ENCODE assay signal across 12 cellular contexts in genomic region chr1:53107570-53108322, GRCh38. TPM values are rescaled to one million over a fixed set of nuclear protein-coding genes. Genes with fewer than 3 reads are reported as not detected.
A peak's percentile ranks its signal among the peaks of the same experiment; 100 is the strongest.
DNase-seq lines count a peak whose midpoint lies in the region; ATAC-seq, FAIRE-seq and TF ChIP-seq lines count a peak whose summit lies in the region.
"Had no signal": no experiment of that assay in that cellular context is flagged by ENCODE, and none has a peak within 500 bp of the region (broad histone marks: within the 10 kb centered on the region; RNA-seq: fewer than 3 reads in every experiment).

No MANE protein-coding gene starts in this region.

- no peaks in the 10 kb centered on the region for H3K4me1 ChIP-seq in CD4-positive, alpha-beta memory T cell (ENCODE audit: insufficient read depth, low read length)
- H3K4me1 ChIP-seq in HepG2 (ENCODE audit: insufficient read depth, low read length) (peaks cover 93% of the 10 kb centered on the region), neuronal stem cell (ENCODE audit: control insufficient read depth in 2 of 2, insufficient read depth in 1 of 2, low read depth in 1 of 2, low read length in 2 of 2) (peaks cover 8 to 30% of the 10 kb centered on the region in 2 donors)

- no peak overlapping the region for H3K23ac ChIP-seq in neuronal stem cell (ENCODE audit: low read depth, low read length, poor library complexity)

- no peak overlapping the region for H4K91ac ChIP-seq in neuronal stem cell (ENCODE audit: low read depth, low read length, poor library complexity)

- no peak for TF ChIP-seq POLR2A in HepG2 (IDR thresholded peaks at IDR 0.05; ENCODE audit: insufficient read depth in 1 of 2, low read depth in 2 of 2, low read length in 2 of 2)
- TF ChIP-seq POLR2A in lower leg skin (IDR thresholded peaks at IDR 0.05) = no peak

- H3K27me3 Mint-ChIP-seq in CD4-positive, alpha-beta memory T cell = peaks cover 3 to 8% of the 10 kb centered on the region in 2 donors

- H3K36me3 ChIP-seq in CD4-positive, alpha-beta memory T cell (ENCODE audit: insufficient read depth, low read length) = no peaks in the 10 kb centered on the region
- H3K36me3 ChIP-seq in HepG2 (replicated peaks in 1 of 2; ENCODE audit: control insufficient read depth in 1 of 2, insufficient read depth in 2 of 2, low read length in 2 of 2) (no peaks in the 10 kb centered on the region), neuronal stem cell (replicated peaks in 1 of 2; ENCODE audit: control insufficient read depth in 2 of 2, insufficient read depth in 2 of 2, low read length in 2 of 2) (no peaks in the 10 kb centered on the region)
- H3K36me3 ChIP-seq: upper lobe of right lung had no signal

- H3K27ac Mint-ChIP-seq in CD4-positive, alpha-beta memory T cell = peak overlapping the region in 4 of 7 donors; percentile 14 to 76 (median 56)
- H3K27ac Mint-ChIP-seq: activated B cell treated with CpG ODN at 0.5 μM for 24 hours had no signal

- H3K9ac ChIP-seq in HepG2 (ENCODE audit: insufficient read depth, low read depth, low read length) = peak overlapping the region; percentile 11; the same call in 1 of the 2 replicates
- no peak overlapping the region for H3K9ac ChIP-seq in neuronal stem cell (ENCODE audit: low read depth, low read length, poor library complexity)

- H2BK5ac ChIP-seq in neuronal stem cell (ENCODE audit: low read length) = no peak overlapping the region

- H4K20me1 ChIP-seq in HepG2 (ENCODE audit: insufficient read depth, low read length) = no peaks in the 10 kb centered on the region

- no peak overlapping the region for H2AK5ac ChIP-seq in neuronal stem cell (ENCODE audit: low read depth, low read length)

- peaks cover 10 to 20% (median 12%) of the 10 kb centered on the region in 4 donors for H3K4me1 Mint-ChIP-seq in CD4-positive, alpha-beta memory T cell
- H3K4me1 Mint-ChIP-seq: activated B cell treated with CpG ODN at 0.5 μM for 24 hours had no signal

- intact Hi-C loops in CD4-positive, alpha-beta memory T cell (cut with micrococcal nuclease) = no loop called here
- intact Hi-C loops in HepG2 (cut with micrococcal nuclease; ENCODE audit: unreplicated experiment) = loop anchor here (2.0 kb wide), 1 partner anchor 75 kb away; no protein-coding TSS in a partner anchor
- intact Hi-C loops in lower leg skin (cut with DNase I; ENCODE audit: low total_unique reads) = no loop called here

- in situ Hi-C loops in HepG2 (cut with HindIII; ENCODE audit: extremely low pct_ligation_motif_present, low pct_unique_long_range_greater_than_20kb) = no loop called here

- H3K27me3 ChIP-seq in CD4-positive, alpha-beta memory T cell (ENCODE audit: insufficient read depth, low read length) = no peaks in the 10 kb centered on the region
- H3K27me3 ChIP-seq in HepG2 (ENCODE audit: control insufficient read depth in 1 of 2, insufficient read depth in 2 of 2, low read length in 2 of 2) (peaks cover 4 to 64% of the 10 kb centered on the region in 2 experiments; a peak in 4 of 5 replicates), neuronal stem cell (ENCODE audit: control insufficient read depth in 3 of 3, insufficient read depth in 3 of 3, low read depth in 1 of 3, low read length in 3 of 3) (peaks cover 0 to 9% (median 0%) of the 10 kb centered on the region in 3 experiments)
- H3K27me3 ChIP-seq: upper lobe of right lung had no signal

- BruUV-seq in HepG2 (replicated peaks; lab: Mats Ljungman, UMichigan) = no TSS peak

- no peak overlapping the region for H3K18ac ChIP-seq in neuronal stem cell (ENCODE audit: low read length)

- no peaks in the 10 kb centered on the region for H3K36me3 Mint-ChIP-seq in CD4-positive, alpha-beta memory T cell

- no peaks in the 10 kb centered on the region for H3K79me2 ChIP-seq in HepG2 (ENCODE audit: insufficient read depth, low read length)

- no peak for DNase-seq in CD4-positive, alpha-beta memory T cell
- DNase-seq in HuH-7 (ENCODE audit: low spot score) (peak; percentile 84), T1000 (lab: John Stamatoyannopoulos, UW) (peak; percentile 53), HepG2 (ENCODE audit: low spot score) (peak; percentile 90), neuronal stem cell (ENCODE audit: low spot score) (no peak), lower leg skin (ENCODE audit: low spot score in 2 of 2) (no peak)
- DNase-seq: activated B cell treated with CpG ODN at 0.5 μM for 24 hours, upper lobe of right lung had no signal

- H2BK120ac ChIP-seq in neuronal stem cell (ENCODE audit: low read depth, low read length) = no peak overlapping the region

- no peak overlapping the region for H3K27ac ChIP-seq in CD4-positive, alpha-beta memory T cell (ENCODE audit: low read depth, low read length)
- H3K27ac ChIP-seq in HepG2 (ENCODE audit: extremely low read length, insufficient read depth, low read length) = peak overlapping the region; percentile 47
- no peak overlapping the region for H3K27ac ChIP-seq in neuronal stem cell (replicated peaks; ENCODE audit: low read length)
- H3K27ac ChIP-seq: upper lobe of right lung had no signal

- H4K8ac ChIP-seq in neuronal stem cell (ENCODE audit: low read depth, low read length) = no peak overlapping the region

- no peak overlapping the region for H2BK15ac ChIP-seq in neuronal stem cell (ENCODE audit: low read length)

- ATAC-seq in HepG2 (peak; percentile 84), HG02981 (IDR thresholded peaks at IDR 0.05; ENCODE audit: unreplicated experiment) (no peak), GM21529 (IDR thresholded peaks at IDR 0.05; ENCODE audit: unreplicated experiment) (no peak)
- ATAC-seq: upper lobe of right lung had no signal

- FAIRE-seq in HepG2 (lab: Jason Lieb, UNC) = peak; percentile 99

- no peak overlapping the region for H3K4ac ChIP-seq in neuronal stem cell (ENCODE audit: low read length)

- no peak overlapping the region for H2AFZ ChIP-seq in HepG2 (ENCODE audit: low read length)
- no peak overlapping the region for H2AFZ ChIP-seq in neuronal stem cell (ENCODE audit: low read length)

- H3K4me2 ChIP-seq in HepG2 (ENCODE audit: low read depth, low read length) (peak overlapping the region; percentile 77), neuronal stem cell (ENCODE audit: insufficient read depth, low read length, poor library complexity, severe bottlenecking) (no peak overlapping the region)

- TF ChIP-seq EP300 in HepG2 (IDR thresholded peaks at IDR 0.05; ENCODE audit: low read depth in 2 of 2, low read length in 2 of 2) (peak in 1 of 2 experiments; percentile 96; a peak in 2 of 4 replicates), HepG2 (CRISPR knock-in tag; IDR thresholded peaks at IDR 0.05; ENCODE audit: borderline replicate concordance) (peak; percentile 83; the same call in 1 of the 2 replicates)

- TF ChIP-seq RAD21 in HepG2 (CRISPR knock-in tag; IDR thresholded peaks at IDR 0.05) = no peak

- CTCF ChIA-PET in CD4-positive, alpha-beta memory T cell (lab: Charles Lee; ENCODE audit: partially characterized antibody) = interaction anchor here (0.5 kb wide), 1 partner anchor 489 kb away, joined by 4 read pairs; no protein-coding TSS in a partner anchor
- CTCF ChIA-PET in HepG2 (lab: Yijun Ruan, JAX; ENCODE audit: low intra/inter-chr PET ratio, low total read pairs) = no interaction called here

- H3K4me3 Mint-ChIP-seq in CD4-positive, alpha-beta memory T cell = peak overlapping the region in 5 of 8 donors; percentile 2 to 64 (median 12)
- H3K4me3 Mint-ChIP-seq: activated B cell treated with CpG ODN at 0.5 μM for 24 hours had no signal

- no peak overlapping the region for H3K4me3 ChIP-seq in CD4-positive, alpha-beta memory T cell (ENCODE audit: low read length in 2 of 2)
- H3K4me3 ChIP-seq in HepG2 (replicated peaks in 1 of 3; ENCODE audit: insufficient read depth in 1 of 3, low read depth in 2 of 3, low read length in 3 of 3) = peak overlapping the region in 1 of 3 experiments; percentile 52; a peak in 2 of 6 replicates
- H3K4me3 ChIP-seq in neuronal stem cell (ENCODE audit: low read length in 2 of 2) = no peak overlapping the region
- H3K4me3 ChIP-seq in lower leg skin (ENCODE audit: low read depth, poor library complexity, severe bottlenecking) = no peak overlapping the region
- H3K4me3 ChIP-seq: upper lobe of right lung had no signal

- H2BK12ac ChIP-seq in neuronal stem cell (ENCODE audit: low read length) = no peak overlapping the region

- H3K9me3 ChIP-seq in CD4-positive, alpha-beta memory T cell (ENCODE audit: control insufficient read depth in 1 of 2, low read length in 2 of 2) = no peaks in the 10 kb centered on the region
- no peaks in the 10 kb centered on the region; the same call in 1 of the 2 replicates for H3K9me3 ChIP-seq in HepG2 (ENCODE audit: low read length)
- H3K9me3 ChIP-seq in neuronal stem cell (replicated peaks in 1 of 2; ENCODE audit: control insufficient read depth in 2 of 2, insufficient read depth in 1 of 2, low read depth in 1 of 2, low read length in 2 of 2) = no peaks in the 10 kb centered on the region
- H3K9me3 ChIP-seq: upper lobe of right lung had no signal

- H3K14ac ChIP-seq in neuronal stem cell (ENCODE audit: low read length) = no peak overlapping the region

- H3K9me3 Mint-ChIP-seq in CD4-positive, alpha-beta memory T cell = no peaks in the 10 kb centered on the region
- H3K9me3 Mint-ChIP-seq: activated B cell treated with CpG ODN at 0.5 μM for 24 hours had no signal

- WGBS in HepG2 (ENCODE audit: low lambda C conversion rate) = 15% methylated on average over 15 of the region's 15 CpGs
- no CpG with 5 or more reads among the region's 15 CpGs for WGBS in neuronal stem cell (ENCODE audit: extremely low coverage in 2 of 2, insufficient read length in 2 of 2, insufficient replicate concordance in 1 of 2), 2 donors
- 65 to 67% methylated on average over 15 of the region's 15 CpGs for WGBS in lower leg skin, 2 donors

- POLR2A ChIA-PET in CD4-positive, alpha-beta memory T cell (lab: Charles Lee; ENCODE audit: partially characterized antibody) = no interaction called here
- POLR2A ChIA-PET in HepG2 (lab: Yijun Ruan, JAX) = interaction anchor here (0.7 to 2.7 kb wide), 12 partner anchors 14 to 404 kb away, joined by 3 to 20 read pairs (median 5); partner anchors contain the start of gene ECHDC2

- TF ChIP-seq CTCF in HepG2 (CRISPR knock-in tag; IDR thresholded peaks at IDR 0.05) (no peak), lower leg skin (IDR thresholded peaks at IDR 0.05) (no peak)

- no peaks in the 10 kb centered on the region for H3K79me1 ChIP-seq in neuronal stem cell (ENCODE audit: low read depth, low read length)

RNA-seq across cellular contexts. Expression of gene SLC1A7, which starts 34.7 kb away (rescaled TPM):
- total RNA-seq in CD4-positive, alpha-beta memory T cell = not detected
- polyA plus RNA-seq in CD4-positive, alpha-beta memory T cell = not detected
- total RNA-seq in HepG2 (2016; rRNA removed; fragmentation: Illumina TruSeq; extraction: Trizol) (0.04 TPM in 1 of 2 replicates, not detected in the other), lower leg skin (not detected)
- 0.10 TPM in 1 of 2 replicates, not detected in the other for total RNA-seq in HepG2 (2016; cell fraction: cytosol; rRNA removed; fragmentation: Illumina TruSeq; extraction: Trizol; ENCODE audit: low read depth)
- 0.10 TPM in 1 of 2 replicates, not detected in the other for total RNA-seq in HepG2 (2016; cell fraction: insoluble cytoplasmic fraction; rRNA removed; fragmentation: Illumina TruSeq; extraction: Trizol)
- not detected in 2 replicates for total RNA-seq in HepG2 (2016; cell fraction: membrane; rRNA removed; fragmentation: Illumina TruSeq; extraction: Trizol)
- total RNA-seq in HepG2 (2016; cell fraction: nucleus; rRNA removed; fragmentation: Illumina TruSeq; extraction: Trizol) = not detected in 2 replicates
- 2.0 and 4.8 TPM in 2 replicates for polyA plus RNA-seq in HepG2 (2011; rRNA removed)
- 1.7 and 1.9 TPM in 2 replicates for polyA plus RNA-seq in HepG2 (2011; cell fraction: cytosol; rRNA removed)
- polyA plus RNA-seq in HepG2 (2011; cell fraction: nucleus; rRNA removed) = 10.0 and 14.8 TPM in 2 replicates
- polyA plus RNA-seq in HepG2 (2012) = 8.9 and 11.0 TPM in 2 replicates
- not detected in 2 replicates for polyA plus RNA-seq in HepG2 (2016; cell fraction: cytosol; fragmentation: Illumina TruSeq; extraction: Trizol; ENCODE audit: low read depth)
- polyA plus RNA-seq in HepG2 (2016; cell fraction: insoluble cytoplasmic fraction; fragmentation: Illumina TruSeq; extraction: Trizol; ENCODE audit: low read depth) = not detected in 2 replicates
- polyA plus RNA-seq in HepG2 (2016; cell fraction: membrane; fragmentation: Illumina TruSeq; extraction: Trizol; ENCODE audit: low read depth) = 0.07 TPM in 1 of 2 replicates, not detected in the other
- polyA plus RNA-seq in HepG2 (2016; cell fraction: nucleus; fragmentation: Illumina TruSeq; extraction: Trizol; ENCODE audit: insufficient read depth, low read depth) = not detected in 2 replicates
- polyA minus RNA-seq in HepG2 (2011; rRNA and poly(A)+ RNA removed; ENCODE audit: low replicate concordance) = 2.1 TPM in 1 of 2 replicates, not detected in the other
- polyA minus RNA-seq in HepG2 (2011; cell fraction: cytosol; rRNA and poly(A)+ RNA removed) = 0.70 and 0.99 TPM in 2 replicates
- polyA minus RNA-seq in HepG2 (2011; cell fraction: nucleus; rRNA and poly(A)+ RNA removed) = 0.77 and 2.1 TPM in 2 replicates
- polyA plus RNA-seq in neuronal stem cell (2013, experiment 1 of 2) = not detected
- not detected for polyA plus RNA-seq in neuronal stem cell (2013, experiment 2 of 2)
- total RNA-seq: activated B cell treated with CpG ODN at 0.5 μM for 24 hours, glomerular endothelial cell, NCI-H460 had no signal

RNA-seq across cellular contexts. Expression of gene PODN, which starts 45.7 kb away (rescaled TPM):
- not detected for total RNA-seq in CD4-positive, alpha-beta memory T cell
- not detected for polyA plus RNA-seq in CD4-positive, alpha-beta memory T cell
- total RNA-seq in HepG2 (2016; rRNA removed; fragmentation: Illumina TruSeq; extraction: Trizol) (not detected in 2 replicates), lower leg skin (10 to 100 TPM; 11.3 to 58.8 (median 14.4) TPM)
- not detected in 2 replicates for total RNA-seq in HepG2 (2016; cell fraction: cytosol; rRNA removed; fragmentation: Illumina TruSeq; extraction: Trizol; ENCODE audit: low read depth)
- total RNA-seq in HepG2 (2016; cell fraction: insoluble cytoplasmic fraction; rRNA removed; fragmentation: Illumina TruSeq; extraction: Trizol) = not detected in 2 replicates
- total RNA-seq in HepG2 (2016; cell fraction: membrane; rRNA removed; fragmentation: Illumina TruSeq; extraction: Trizol) = not detected in 2 replicates
- not detected in 2 replicates for total RNA-seq in HepG2 (2016; cell fraction: nucleus; rRNA removed; fragmentation: Illumina TruSeq; extraction: Trizol)
- 0.10 and 0.13 TPM in 2 replicates for polyA plus RNA-seq in HepG2 (2011; rRNA removed)
- 0.03 TPM in 1 of 2 replicates, not detected in the other for polyA plus RNA-seq in HepG2 (2011; cell fraction: cytosol; rRNA removed)
- polyA plus RNA-seq in HepG2 (2011; cell fraction: nucleus; rRNA removed) = 0.29 and 0.56 TPM in 2 replicates
- polyA plus RNA-seq in HepG2 (2012) = 0.38 and 0.40 TPM in 2 replicates
- not detected in 2 replicates for polyA plus RNA-seq in HepG2 (2016; cell fraction: cytosol; fragmentation: Illumina TruSeq; extraction: Trizol; ENCODE audit: low read depth)
- polyA plus RNA-seq in HepG2 (2016; cell fraction: insoluble cytoplasmic fraction; fragmentation: Illumina TruSeq; extraction: Trizol; ENCODE audit: low read depth) = not detected in 2 replicates
- not detected in 2 replicates for polyA plus RNA-seq in HepG2 (2016; cell fraction: membrane; fragmentation: Illumina TruSeq; extraction: Trizol; ENCODE audit: low read depth)
- polyA plus RNA-seq in HepG2 (2016; cell fraction: nucleus; fragmentation: Illumina TruSeq; extraction: Trizol; ENCODE audit: insufficient read depth, low read depth) = not detected in 2 replicates
- 0.10 TPM in 1 of 2 replicates, not detected in the other for polyA minus RNA-seq in HepG2 (2011; rRNA and poly(A)+ RNA removed; ENCODE audit: low replicate concordance)
- polyA minus RNA-seq in HepG2 (2011; cell fraction: cytosol; rRNA and poly(A)+ RNA removed) = not detected in 2 replicates
- 0.25 TPM in 1 of 2 replicates, not detected in the other for polyA minus RNA-seq in HepG2 (2011; cell fraction: nucleus; rRNA and poly(A)+ RNA removed)
- 0.20 TPM for polyA plus RNA-seq in neuronal stem cell (2013, experiment 1 of 2)
- polyA plus RNA-seq in neuronal stem cell (2013, experiment 2 of 2) = 0.19 TPM
- total RNA-seq: activated B cell treated with CpG ODN at 0.5 μM for 24 hours, NCI-H460 had no signal

Comparison
In these comparisons a context has a peak if more than half of its experiments do, and no peak if none do; other contexts are left out.
1. DNase-seq: peak in HuH-7 (single experiment), T1000 (single experiment) and HepG2 (single experiment); none in CD4-positive, alpha-beta memory T cell (0 of 5), neuronal stem cell (single experiment) and lower leg skin (0 of 2).
2. RNA of gene PODN, which starts 45.7 kb away (total RNA-seq): 11.3 to 58.8 TPM in lower leg skin; not detected in HepG2 and not detected in CD4-positive, alpha-beta memory T cell; every median in the first group is over 10 times any median in the second.